ENCODE assay signal across 7 cellular contexts in genomic region chr10:118564114-118564513, GRCh38. TPM values are rescaled to one million over a fixed set of nuclear protein-coding genes. Genes with fewer than 3 reads are reported as not detected.
"Had no signal": no experiment of that assay in that cellular context is flagged by ENCODE, and none has a peak within 500 bp of the region (broad histone marks: within the 10 kb centered on the region; RNA-seq: fewer than 3 reads in every experiment).

No MANE protein-coding gene starts in this region.

- H3K4me1 ChIP-seq: HAP-1 had no signal

- DNase-seq: GOT3, IMR-90 had no signal

- H3K9me3 ChIP-seq: HAP-1 had no signal

- H3K36me3 ChIP-seq: HAP-1 had no signal

- H3K4me3 ChIP-seq: GM23248, HAP-1 had no signal

- H3K27ac ChIP-seq: GM23248 had no signal

RNA-seq across cellular contexts. Expression of gene PRLHR, which starts 31.3 kb away (rescaled TPM):
- total RNA-seq: GM23248, H4, H7, HT-29, IMR-90 had no signal
- polyA plus RNA-seq: GM23248, IMR-90 had no signal
